Comparison of ENCODE assay signal across 10 cellular contexts in the genomic region with DNA sequence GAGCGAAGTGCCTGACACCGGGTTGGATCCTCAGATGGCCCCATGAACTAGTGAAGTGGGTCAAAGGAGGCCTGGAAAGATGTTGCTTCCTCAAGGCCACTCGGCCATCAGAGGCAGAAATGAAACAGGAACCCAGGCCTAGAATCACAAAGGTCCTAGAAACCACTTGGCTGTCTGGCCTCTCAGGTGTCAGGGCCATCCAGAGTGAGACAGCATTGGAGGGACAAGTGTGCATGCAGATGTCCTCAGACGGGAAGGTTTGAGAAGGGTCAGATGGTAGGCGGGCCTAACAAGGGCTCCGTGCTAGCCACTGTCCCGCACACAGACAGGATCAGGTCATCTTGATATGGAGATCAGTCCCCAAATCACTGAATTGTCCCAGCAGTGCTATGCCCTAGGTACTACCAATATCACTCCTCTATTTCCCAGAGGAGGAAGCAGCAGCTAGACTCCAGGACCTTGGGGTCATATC. TPM values are rescaled to one million over a fixed set of nuclear protein-coding genes. Genes with fewer than 3 reads are reported as not detected.
DNase-seq lines count a peak whose midpoint lies in the region; ATAC-seq and TF ChIP-seq lines count a peak whose summit lies in the region.
"Had no signal": no experiment of that assay in that cellular context is flagged by ENCODE, and none has a peak within 500 bp of the region (broad histone marks: within the 10 kb centered on the region; RNA-seq: fewer than 3 reads in every experiment).

No MANE protein-coding gene starts in this region.

- H3K4me1 Mint-ChIP-seq in CD4-positive, alpha-beta T cell (ENCODE audit: low read depth), result peaks cover 59% of the 10 kb centered on the region
- H3K4me1 Mint-ChIP-seq in dendritic cell treated with granulocyte-macrophage colony-stimulating factor and Interleukin-4, amounts not matched to agents 40 ng/mL and 50 ng/mL, for 4 days (ENCODE audit: low read depth), result peaks cover 85% of the 10 kb centered on the region
- peaks cover 48% of the 10 kb centered on the region for H3K4me1 Mint-ChIP-seq in neural progenitor cell

- DNase-seq in CD4-positive, alpha-beta T cell, result no peak
- DNase-seq in NB4 (ENCODE audit: low read depth), result peak; percentile 25
- DNase-seq in neural progenitor cell (ENCODE audit: low spot score), result no peak
- DNase-seq in GM13977 (ENCODE audit: low spot score), result no peak
- no peak for DNase-seq in epidermal melanocyte (ENCODE audit: insufficient read length, low spot score)
- no peak for DNase-seq in SW 1271 (lab: John Stamatoyannopoulos, UW)
- no peak for DNase-seq in COLO829 (ENCODE audit: low spot score)
- DNase-seq: cortex of kidney, NCI-H1417 treated with DMSO at 0.1 percent for 48 hours had no signal

- no peak for TF ChIP-seq POLR2A in NB4 (IDR thresholded peaks at IDR 0.05; ENCODE audit: extremely low read depth, insufficient read length)

- in situ Hi-C loops in GM13977 (cut with MboI; ENCODE audit: low pct_unique_long_range_greater_than_20kb, low sequenced_read_pairs, unreplicated experiment), result no loop called here

- H3K27me3 Mint-ChIP-seq in CD4-positive, alpha-beta T cell, result no peaks in the 10 kb centered on the region
- no peaks in the 10 kb centered on the region for H3K27me3 Mint-ChIP-seq in dendritic cell treated with granulocyte-macrophage colony-stimulating factor and Interleukin-4, amounts not matched to agents 40 ng/mL and 50 ng/mL, for 4 days
- peaks cover 11% of the 10 kb centered on the region for H3K27me3 Mint-ChIP-seq in neural progenitor cell (ENCODE audit: insufficient read depth, low read depth)

- H4K20me1 ChIP-seq in neural progenitor cell (ENCODE audit: low read depth), result peaks cover 21% of the 10 kb centered on the region

- ATAC-seq in CD4-positive, alpha-beta T cell (ENCODE audit: poor library complexity), result no peak

- H2AFZ ChIP-seq in neural progenitor cell (replicated peaks), result no peak overlapping the region

- CTCF ChIA-PET in CD4-positive, alpha-beta T cell (lab: Charles Lee), result no interaction called here

- H3K79me2 ChIP-seq in neural progenitor cell (ENCODE audit: low read depth), result no peaks in the 10 kb centered on the region

- H3K27ac Mint-ChIP-seq in CD4-positive, alpha-beta T cell, result peak overlapping the region; percentile 94
- H3K27ac Mint-ChIP-seq in dendritic cell treated with granulocyte-macrophage colony-stimulating factor and Interleukin-4, amounts not matched to agents 40 ng/mL and 50 ng/mL, for 4 days, result peak overlapping the region; percentile 98
- no peak overlapping the region for H3K27ac Mint-ChIP-seq in neural progenitor cell

- H3K27ac ChIP-seq in CD4-positive, alpha-beta T cell (ENCODE audit: low read depth, low read length), result peak overlapping the region; percentile 47
- H3K27ac ChIP-seq in neural progenitor cell, result no peak overlapping the region

- H3K9ac ChIP-seq in neural progenitor cell, result no peak overlapping the region

- H3K27me3 ChIP-seq in CD4-positive, alpha-beta T cell (ENCODE audit: control insufficient read depth, insufficient read depth, low read length), result no peaks in the 10 kb centered on the region
- H3K27me3 ChIP-seq in neural progenitor cell, result peaks cover 12% of the 10 kb centered on the region

- intact Hi-C loops in CD4-positive, alpha-beta T cell (cut with DNase I, micrococcal nuclease), result no loop called here
- intact Hi-C loops in dendritic cell treated with granulocyte-macrophage colony-stimulating factor and Interleukin-4, amounts not matched to agents 40 ng/mL and 50 ng/mL, for 4 days (cut with micrococcal nuclease), result loop anchor here (10.0 kb wide), 1 partner anchor 111 kb away; the partner anchor contains the start of gene DMAC2

- no peaks in the 10 kb centered on the region for H3K9me3 ChIP-seq in CD4-positive, alpha-beta T cell (ENCODE audit: control insufficient read depth, low read length)
- H3K9me3 ChIP-seq in neural progenitor cell (ENCODE audit: low read depth), result no peaks in the 10 kb centered on the region

- no peak for TF ChIP-seq CTCF in CD4-positive, alpha-beta T cell (IDR thresholded peaks at IDR 0.05)
- TF ChIP-seq CTCF in NB4 (IDR thresholded peaks at IDR 0.05; ENCODE audit: low read depth, low read length) (no peak), neural progenitor cell (IDR thresholded peaks at IDR 0.05) (no peak), GM13977 (IDR thresholded peaks at IDR 0.05; ENCODE audit: extremely low read depth, insufficient read depth, missing control alignments) (no peak)

- peak overlapping the region; percentile 86 for H3K4me3 Mint-ChIP-seq in CD4-positive, alpha-beta T cell
- H3K4me3 Mint-ChIP-seq in dendritic cell treated with granulocyte-macrophage colony-stimulating factor and Interleukin-4, amounts not matched to agents 40 ng/mL and 50 ng/mL, for 4 days, result no peak overlapping the region
- peak overlapping the region; percentile 77 for H3K4me3 Mint-ChIP-seq in neural progenitor cell

- H3K36me3 ChIP-seq in neural progenitor cell, result no peaks in the 10 kb centered on the region

- no peaks in the 10 kb centered on the region for H3K9me3 Mint-ChIP-seq in CD4-positive, alpha-beta T cell
- H3K9me3 Mint-ChIP-seq in dendritic cell treated with granulocyte-macrophage colony-stimulating factor and Interleukin-4, amounts not matched to agents 40 ng/mL and 50 ng/mL, for 4 days, result no peaks in the 10 kb centered on the region
- no peaks in the 10 kb centered on the region for H3K9me3 Mint-ChIP-seq in neural progenitor cell

- POLR2A ChIA-PET in CD4-positive, alpha-beta T cell (lab: Charles Lee), result interaction anchor here (0.7 to 1.6 kb wide), 4 partner anchors 23 to 61 kb away, joined by 3 to 4 read pairs (median 3); partner anchors contain the start of gene HNRNPUL1

- peaks cover 18% of the 10 kb centered on the region for H3K4me1 ChIP-seq in neural progenitor cell

- H3F3A ChIP-seq in neural progenitor cell (ENCODE audit: low read depth), result peaks cover 21% of the 10 kb centered on the region

- H3K4me2 ChIP-seq in neural progenitor cell, result peak overlapping the region; percentile 87

- H3K4me3 ChIP-seq in NB4 (ENCODE audit: low read depth, low read length) (no peak overlapping the region), neural progenitor cell (peak overlapping the region; percentile 46)

- peaks cover 77% of the 10 kb centered on the region for H3K36me3 Mint-ChIP-seq in CD4-positive, alpha-beta T cell (ENCODE audit: low read depth)
- H3K36me3 Mint-ChIP-seq in dendritic cell treated with granulocyte-macrophage colony-stimulating factor and Interleukin-4, amounts not matched to agents 40 ng/mL and 50 ng/mL, for 4 days (ENCODE audit: low read depth), result peaks cover 98% of the 10 kb centered on the region
- H3K36me3 Mint-ChIP-seq in neural progenitor cell, result no peaks in the 10 kb centered on the region

RNA-seq across cellular contexts. Expression of gene CCDC97, which starts 14.3 kb away (rescaled TPM):
- 10 to 100 TPM; 27.3 to 29.7 TPM for total RNA-seq in CD4-positive, alpha-beta T cell
- total RNA-seq in neural progenitor cell (ENCODE audit: low replicate concordance), result 14.1 and 19.1 TPM in 2 replicates

RNA-seq across cellular contexts. Expression of gene TGFB1, which starts 29.5 kb away (rescaled TPM):
- 100 to 1,000 TPM; 406 to 416 TPM for total RNA-seq in CD4-positive, alpha-beta T cell
- 0.65 and 1.3 TPM in 2 replicates for total RNA-seq in neural progenitor cell (ENCODE audit: low replicate concordance)

RNA-seq across cellular contexts. Expression of gene B9D2, which starts 39.7 kb away (rescaled TPM):
- 10 to 100 TPM; 21.1 to 26.8 TPM for total RNA-seq in CD4-positive, alpha-beta T cell
- total RNA-seq in neural progenitor cell (ENCODE audit: low replicate concordance), result 2.5 and 5.5 TPM in 2 replicates

RNA-seq across cellular contexts. Expression of gene TMEM91, which starts 52.1 kb away (rescaled TPM):
- total RNA-seq in CD4-positive, alpha-beta T cell, result 1 to 10 TPM; 6.8 to 7.7 TPM
- 4.5 and 10.7 TPM in 2 replicates for total RNA-seq in neural progenitor cell (ENCODE audit: low replicate concordance)

Comparison
In these comparisons a context has a peak if more than half of its experiments do, and no peak if none do; other contexts are left out.
1. RNA of gene TGFB1, which starts 29.5 kb away (total RNA-seq): 406 to 416 TPM in CD4-positive, alpha-beta T cell; 0.65 to 1.3 TPM in neural progenitor cell; every median in the first group is over 100 times any median in the second.